Comparison of ENCODE assay signal across 8 cellular contexts in genomic region chr10:107653832-107654287, GRCh38.
A peak's percentile ranks its signal among the peaks of the same experiment; 100 is the strongest.
DNase-seq lines count a peak whose midpoint lies in the region; ATAC-seq, FAIRE-seq and TF ChIP-seq lines count a peak whose summit lies in the region.

No MANE protein-coding gene starts in this region.

- peak; percentile 92 for FAIRE-seq in GM12891 (lab: Jason Lieb, UNC)

- ATAC-seq in HG02588 (IDR thresholded peaks at IDR 0.05; ENCODE audit: unreplicated experiment), result peak; percentile 77

- TF ChIP-seq POLR2A in GM12891 (IDR thresholded peaks at IDR 0.05; ENCODE audit: low read depth, low read length), result no peak

- DNase-seq in GM12891 (ENCODE audit: insufficient read length, low spot score) (no peak), NCI-H82 (lab: John Stamatoyannopoulos, UW) (peak; percentile 85), fibroblast of gingiva (ENCODE audit: low read depth) (peak; percentile 77), renal cortical epithelial cell (ENCODE audit: low read depth) (peak; percentile 71), islet precursor cell (no peak), NCI-H1092 treated with DMSO at 0.1 percent for 48 hours (lab: John Stamatoyannopoulos, UW) (no peak)
- no peak for DNase-seq in stimulated activated CD4-positive, alpha-beta T cell treated with anti-CD3 and anti-CD28 coated beads, Interleukin-2, amount 100 ng/mL, for 24 hours

TF ChIP-seq in GM12891, 5 proteins besides CTCF, POLR2A, EP300 and RAD21:
- TF ChIP-seq PAX5 (IDR thresholded peaks at IDR 0.05; ENCODE audit: insufficient read depth, low read length, severe bottlenecking) (no peak), TAF1 (IDR thresholded peaks at IDR 0.05; ENCODE audit: low read depth, low read length) (peak; percentile 34; the same call in 1 of the 2 replicates)

Comparison
In these comparisons a context has a peak if more than half of its experiments do, and no peak if none do; other contexts are left out.
1. DNase-seq: peak in NCI-H82 (single experiment), fibroblast of gingiva (single experiment) and renal cortical epithelial cell (single experiment); none in GM12891 (single experiment), islet precursor cell (single experiment), stimulated activated CD4-positive, alpha-beta T cell treated with anti-CD3 and anti-CD28 coated beads, Interleukin-2, amount 100 ng/mL, for 24 hours (0 of 2) and NCI-H1092 treated with DMSO at 0.1 percent for 48 hours (single experiment).